ENCODE assay signal across 12 cellular contexts in the genomic region with DNA sequence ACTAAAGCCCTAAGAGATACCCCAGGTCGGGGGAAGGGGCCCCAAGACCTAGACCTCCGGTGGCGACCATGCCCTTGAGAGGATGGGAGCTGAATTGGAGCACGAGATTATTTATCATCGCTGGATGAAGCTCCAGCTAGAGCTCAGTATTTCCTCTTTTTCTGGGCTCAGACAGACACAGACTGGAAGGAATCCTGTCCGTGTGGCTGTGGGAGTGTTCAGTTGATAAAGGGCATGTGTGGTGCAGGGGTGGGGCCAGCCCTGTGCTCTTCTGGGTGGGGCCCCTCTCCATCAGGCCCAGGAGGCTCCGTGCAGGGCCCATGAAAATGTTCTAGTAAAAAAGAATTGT. TPM values are rescaled to one million over a fixed set of nuclear protein-coding genes. Genes with fewer than 3 reads are reported as not detected.
DNase-seq lines count a peak whose midpoint lies in the region; FAIRE-seq and TF ChIP-seq lines count a peak whose summit lies in the region.
"Had no signal": no experiment of that assay in that cellular context is flagged by ENCODE, and none has a peak within 500 bp of the region (broad histone marks: within the 10 kb centered on the region; RNA-seq: fewer than 3 reads in every experiment).

No MANE protein-coding gene starts in this region.

- no peak overlapping the region for H3K4me3 ChIP-seq in keratinocyte (ENCODE audit: control insufficient read depth in 2 of 3, extremely low read depth in 1 of 3, insufficient read depth in 2 of 3, low read depth in 1 of 3, low read length in 3 of 3)
- H3K4me3 ChIP-seq in tibial nerve = no peak overlapping the region
- H3K4me3 ChIP-seq: lung had no signal

- TF ChIP-seq EP300 in tibial nerve (IDR thresholded peaks at IDR 0.05) = no peak

- H4K20me1 ChIP-seq in keratinocyte (ENCODE audit: control insufficient read depth, extremely low read depth, insufficient read depth, low read length) = no peaks in the 10 kb centered on the region

- dilution Hi-C loops in keratinocyte (cut with MboI; ENCODE audit: extremely low pct_ligation_motif_present, low sequenced_read_pairs) = no loop called here

- TF ChIP-seq POLR2A in tibial nerve (IDR thresholded peaks at IDR 0.05) = no peak

- WGBS in tibial nerve, 2 donors = 20 to 26% methylated on average over 7 of the region's 7 CpGs

- TF ChIP-seq CTCF in VCaP (conservative IDR thresholded peaks at IDR 0.05) (no peak), keratinocyte (optimal IDR thresholded peaks at IDR 0.05 in 1 of 3, IDR thresholded peaks at IDR 0.05 in 1 of 3, conservative IDR thresholded peaks at IDR 0.05 in 1 of 3; ENCODE audit: extremely low read depth in 1 of 3, insufficient read depth in 2 of 3, low read length in 3 of 3) (no peak), tibial nerve (IDR thresholded peaks at IDR 0.05) (no peak), progenitor cell of endocrine pancreas (IDR thresholded peaks at IDR 0.05; ENCODE audit: unreplicated experiment) (no peak)

- peak overlapping the region; percentile 32 for H3K4me2 ChIP-seq in keratinocyte (ENCODE audit: control insufficient read depth, extremely low read depth, insufficient read depth, low read depth, low read length)

- peaks cover 58% of the 10 kb centered on the region for H3K27me3 Mint-ChIP-seq in activated CD4-positive, alpha-beta memory T cell treated with anti-CD3 and anti-CD28 coated beads, Interleukin-2, amount 10 ng/mL, durations not matched to agents 7 days and 5 days
- peaks cover 44% of the 10 kb centered on the region for H3K27me3 Mint-ChIP-seq in progenitor cell of endocrine pancreas

- H3K79me2 ChIP-seq in keratinocyte (ENCODE audit: control insufficient read depth, insufficient read depth, low read length) = no peaks in the 10 kb centered on the region

- H3K27ac ChIP-seq in VCaP = peak overlapping the region; percentile 83; the same call in 1 of the 2 replicates
- H3K27ac ChIP-seq in keratinocyte (ENCODE audit: control insufficient read depth, insufficient read depth, low read length) = no peak overlapping the region
- H3K27ac ChIP-seq in tibial nerve = peak overlapping the region in 3 of 4 donors; percentile 70 to 83 (median 75)

- no peak overlapping the region for H3K9ac ChIP-seq in keratinocyte (ENCODE audit: control insufficient read depth, extremely low read depth, insufficient read depth, low read length)

- FAIRE-seq in keratinocyte (lab: Jason Lieb, UNC) = no peak

- H3K27me3 ChIP-seq in keratinocyte (ENCODE audit: control insufficient read depth, extremely low read depth, insufficient read depth, low read length) (peaks cover 37% of the 10 kb centered on the region), tibial nerve (peaks cover 4 to 33% of the 10 kb centered on the region in 2 donors)

- no peaks in the 10 kb centered on the region for H3K36me3 Mint-ChIP-seq in activated CD4-positive, alpha-beta memory T cell treated with anti-CD3 and anti-CD28 coated beads, Interleukin-2, amount 10 ng/mL, durations not matched to agents 7 days and 5 days (ENCODE audit: low read depth)
- H3K36me3 Mint-ChIP-seq in progenitor cell of endocrine pancreas (ENCODE audit: insufficient read depth) = no peaks in the 10 kb centered on the region

- CTCF ChIA-PET in activated CD4-positive, alpha-beta memory T cell treated with anti-CD3 and anti-CD28 coated beads, Interleukin-2, amount 10 ng/mL, durations not matched to agents 7 days and 5 days (lab: Charles Lee) = interaction anchor here (0.9 to 1.9 kb wide), 6 partner anchors 13 to 125 kb away, joined by 3 to 5 read pairs (median 4); no protein-coding TSS in a partner anchor

- no peaks in the 10 kb centered on the region for H3K9me1 ChIP-seq in keratinocyte (ENCODE audit: control insufficient read depth, extremely low read depth, insufficient read depth, low read length)

- POLR2A ChIA-PET in activated CD4-positive, alpha-beta memory T cell treated with anti-CD3 and anti-CD28 coated beads, Interleukin-2, amount 10 ng/mL, durations not matched to agents 7 days and 5 days (lab: Charles Lee) = interaction anchor here (1.4 kb wide), 1 partner anchor 28 kb away, joined by 5 read pairs; no protein-coding TSS in a partner anchor

- no peaks in the 10 kb centered on the region for H3K9me3 ChIP-seq in keratinocyte (ENCODE audit: control insufficient read depth, low read depth, low read length)
- no peaks in the 10 kb centered on the region for H3K9me3 ChIP-seq in tibial nerve

- no peaks in the 10 kb centered on the region for H3K9me3 Mint-ChIP-seq in activated CD4-positive, alpha-beta memory T cell treated with anti-CD3 and anti-CD28 coated beads, Interleukin-2, amount 10 ng/mL, durations not matched to agents 7 days and 5 days
- no peaks in the 10 kb centered on the region for H3K9me3 Mint-ChIP-seq in progenitor cell of endocrine pancreas (ENCODE audit: low read depth)
- H3K9me3 Mint-ChIP-seq: effector memory CD8-positive, alpha-beta T cell had no signal

- peaks cover 20% of the 10 kb centered on the region for H3K4me1 Mint-ChIP-seq in activated CD4-positive, alpha-beta memory T cell treated with anti-CD3 and anti-CD28 coated beads, Interleukin-2, amount 10 ng/mL, durations not matched to agents 7 days and 5 days
- peaks cover 15% of the 10 kb centered on the region for H3K4me1 Mint-ChIP-seq in progenitor cell of endocrine pancreas (ENCODE audit: low read depth)

- H3K4me1 ChIP-seq in keratinocyte (ENCODE audit: control insufficient read depth, extremely low read depth, insufficient read depth, low read length) (peaks cover 18% of the 10 kb centered on the region), tibial nerve (peaks cover 0 to 55% (median 29%) of the 10 kb centered on the region in 4 donors)

- peak overlapping the region; percentile 72 for H2AFZ ChIP-seq in keratinocyte (ENCODE audit: control insufficient read depth, low read length)

- no peak overlapping the region for H3K4me3 Mint-ChIP-seq in activated CD4-positive, alpha-beta memory T cell treated with anti-CD3 and anti-CD28 coated beads, Interleukin-2, amount 10 ng/mL, durations not matched to agents 7 days and 5 days
- H3K4me3 Mint-ChIP-seq in progenitor cell of endocrine pancreas (ENCODE audit: low read depth) = no peak overlapping the region

- H3K27ac Mint-ChIP-seq in activated CD4-positive, alpha-beta memory T cell treated with anti-CD3 and anti-CD28 coated beads, Interleukin-2, amount 10 ng/mL, durations not matched to agents 7 days and 5 days = no peak overlapping the region
- H3K27ac Mint-ChIP-seq in progenitor cell of endocrine pancreas = no peak overlapping the region
- H3K27ac Mint-ChIP-seq: effector memory CD8-positive, alpha-beta T cell; H9 had no signal

- peak; percentile 53 for DNase-seq in DMS53 (lab: John Stamatoyannopoulos, UW)
- no peak for DNase-seq in DMS53 treated with DMSO at 0.1 percent for 48 hours (lab: John Stamatoyannopoulos, UW; ENCODE audit: unreplicated experiment)
- no peak for DNase-seq in keratinocyte (ENCODE audit: low read depth, low spot score)
- no peak for DNase-seq in tibial nerve (ENCODE audit: low spot score in 2 of 2)
- no peak for DNase-seq in activated CD4-positive, alpha-beta memory T cell treated with anti-CD3 and anti-CD28 coated beads, Interleukin-2, amount 10 ng/mL, durations not matched to agents 7 days and 5 days
- DNase-seq in progenitor cell of endocrine pancreas (ENCODE audit: low spot score, unreplicated experiment) = no peak
- no peak for DNase-seq in activated CD4-positive, CD25-positive, alpha-beta regulatory T cell (lab: John Stamatoyannopoulos, UW)
- DNase-seq: 8988T; effector memory CD8-positive, alpha-beta T cell; H9 had no signal

- H3K36me3 ChIP-seq in keratinocyte (ENCODE audit: control insufficient read depth in 2 of 2, extremely low read depth in 1 of 2, insufficient read depth in 2 of 2, low read length in 2 of 2) (no peaks in the 10 kb centered on the region), tibial nerve (no peaks in the 10 kb centered on the region)

RNA-seq across cellular contexts. Expression of a gene that starts 6.3 kb away (rescaled TPM):
- 5.4 to 11.0 TPM (median 7.0 TPM) in 3 replicates for polyA plus RNA-seq in keratinocyte
- polyA plus RNA-seq in keratinocyte (2011; ENCODE audit: low read depth) = 26.5 TPM
- polyA plus RNA-seq in keratinocyte (2011; cell fraction: cytosol; rRNA removed) = 3.5 and 6.7 TPM in 2 replicates
- polyA plus RNA-seq in keratinocyte (2011; cell fraction: nucleus; rRNA removed) = 9.5 and 9.7 TPM in 2 replicates
- polyA plus RNA-seq in keratinocyte (2012; ENCODE audit: low replicate concordance) = 8.2 and 21.9 TPM in 2 replicates
- polyA minus RNA-seq in keratinocyte = 1.8 to 6.5 TPM (median 2.7 TPM) in 3 replicates
- polyA minus RNA-seq in keratinocyte (2011; cell fraction: cytosol; rRNA and poly(A)+ RNA removed) = 17.5 TPM
- polyA minus RNA-seq in keratinocyte (2011; cell fraction: nucleus; rRNA and poly(A)+ RNA removed) = 12.8 and 12.9 TPM in 2 replicates
- total RNA-seq in tibial nerve (10 to 100 TPM; 11.6 to 15.3 (median 14.4) TPM), progenitor cell of endocrine pancreas (22.8 and 24.2 TPM in 2 replicates)
- 10 to 100 TPM; 34.4 to 36.5 TPM for total RNA-seq in activated CD4-positive, alpha-beta memory T cell treated with anti-CD3 and anti-CD28 coated beads, Interleukin-2, amount 10 ng/mL, durations not matched to agents 7 days and 5 days

RNA-seq across cellular contexts. Expression of a gene that starts 48.7 kb away (rescaled TPM):
- 0.22 to 0.49 TPM (median 0.24 TPM) in 3 replicates for polyA plus RNA-seq in keratinocyte
- 0.31 TPM for polyA plus RNA-seq in keratinocyte (2011; ENCODE audit: low read depth)
- polyA plus RNA-seq in keratinocyte (2011; cell fraction: cytosol; rRNA removed) = 0.29 and 0.86 TPM in 2 replicates
- 0.67 and 1.5 TPM in 2 replicates for polyA plus RNA-seq in keratinocyte (2011; cell fraction: nucleus; rRNA removed)
- 2.2 and 2.8 TPM in 2 replicates for polyA plus RNA-seq in keratinocyte (2012; ENCODE audit: low replicate concordance)
- 0.13 to 0.38 TPM (median 0.36 TPM) in 3 replicates for polyA minus RNA-seq in keratinocyte
- not detected for polyA minus RNA-seq in keratinocyte (2011; cell fraction: cytosol; rRNA and poly(A)+ RNA removed)
- polyA minus RNA-seq in keratinocyte (2011; cell fraction: nucleus; rRNA and poly(A)+ RNA removed) = 0.53 and 1.9 TPM in 2 replicates
- total RNA-seq in tibial nerve (1 to 10 TPM in 1 of 4 donors, under 1 TPM in 2, not detected in 1; 0.84 to 4.2 (median 0.87) TPM), progenitor cell of endocrine pancreas (21.7 and 23.1 TPM in 2 replicates)
- 1 to 10 TPM; 5.7 to 6.7 TPM for total RNA-seq in activated CD4-positive, alpha-beta memory T cell treated with anti-CD3 and anti-CD28 coated beads, Interleukin-2, amount 10 ng/mL, durations not matched to agents 7 days and 5 days
